ENCODE assay signal across 21 cellular contexts in genomic region chr14:21108791-21109190, GRCh38. TPM values are rescaled to one million over a fixed set of nuclear protein-coding genes. Genes with fewer than 3 reads are reported as not detected.
"Had no signal": no experiment of that assay in that cellular context is flagged by ENCODE, and none has a peak within 500 bp of the region (broad histone marks: within the 10 kb centered on the region; RNA-seq: fewer than 3 reads in every experiment).

No MANE protein-coding gene starts in this region.

- H3K4me3 ChIP-seq: colonic mucosa, esophagus muscularis mucosa, left lung, neural progenitor cell, suprapubic skin had no signal

- H3K36me3 ChIP-seq: colonic mucosa, esophagus muscularis mucosa, left lung, neural progenitor cell, suprapubic skin had no signal

- H3K4me3 Mint-ChIP-seq: activated B cell treated with CpG ODN at 0.5 μM for 24 hours; activated CD4-positive, alpha-beta T cell treated with anti-CD3 and anti-CD28 coated beads, Interleukin-2, amount 10 ng/mL, durations not matched to agents 24 days and 14 days; activated naive CD8-positive, alpha-beta T cell treated with anti-CD3 and anti-CD28 coated beads for 36 hours; brain; neural progenitor cell had no signal

- H3K27me3 Mint-ChIP-seq: activated B cell treated with CpG ODN at 0.5 μM for 24 hours; activated CD4-positive, alpha-beta T cell treated with anti-CD3 and anti-CD28 coated beads, Interleukin-2, amount 10 ng/mL, durations not matched to agents 24 days and 14 days; activated naive CD8-positive, alpha-beta T cell treated with anti-CD3 and anti-CD28 coated beads for 36 hours; brain had no signal

- H3K27ac ChIP-seq: colonic mucosa, esophagus muscularis mucosa, left lung, neural progenitor cell had no signal

- H3K4me2 ChIP-seq: neural progenitor cell had no signal

- H3K36me3 Mint-ChIP-seq: activated naive CD8-positive, alpha-beta T cell treated with anti-CD3 and anti-CD28 coated beads for 36 hours; brain; neural progenitor cell had no signal

- H2AFZ ChIP-seq: neural progenitor cell had no signal

- H3K27me3 ChIP-seq: colonic mucosa, esophagus muscularis mucosa, left lung, neural progenitor cell, suprapubic skin had no signal

- H3K27ac Mint-ChIP-seq: activated B cell treated with CpG ODN at 0.5 μM for 24 hours; activated naive CD8-positive, alpha-beta T cell treated with anti-CD3 and anti-CD28 coated beads for 36 hours had no signal

- DNase-seq: activated B cell treated with CpG ODN at 0.5 μM for 24 hours; activated CD4-positive, alpha-beta T cell treated with anti-CD3 and anti-CD28 coated beads, Interleukin-2, amount 10 ng/mL, durations not matched to agents 24 days and 14 days; activated CD8-positive, alpha-beta memory T cell treated with anti-CD3 and anti-CD28 coated beads for 24 hours; activated naive CD8-positive, alpha-beta T cell treated with anti-CD3 and anti-CD28 coated beads for 36 hours; amygdala; central memory CD4-positive, alpha-beta T cell; colonic mucosa; glutamatergic neuron; hypothalamus; kidney; left lung; mammary epithelial cell; stimulated activated naive CD8-positive, alpha-beta T cell treated with anti-CD3 and anti-CD28 coated beads, Interleukin-15, Interleukin-2, amounts not matched to agents 100 U/mL and 50 U/mL, for 24 hours; trophoblast cell had no signal

- H3K9me3 Mint-ChIP-seq: activated B cell treated with CpG ODN at 0.5 μM for 24 hours; activated CD4-positive, alpha-beta T cell treated with anti-CD3 and anti-CD28 coated beads, Interleukin-2, amount 10 ng/mL, durations not matched to agents 24 days and 14 days; activated naive CD8-positive, alpha-beta T cell treated with anti-CD3 and anti-CD28 coated beads for 36 hours; brain; neural progenitor cell had no signal

- ATAC-seq: left lung; sciatic nerve; stimulated activated naive CD8-positive, alpha-beta T cell treated with anti-CD3 and anti-CD28 coated beads, Interleukin-15, Interleukin-2, amounts not matched to agents 100 U/mL and 50 U/mL, for 24 hours had no signal

- H3K9ac ChIP-seq: neural progenitor cell had no signal

- H3K9me3 ChIP-seq: colonic mucosa, esophagus muscularis mucosa, left lung, suprapubic skin had no signal

RNA-seq across cellular contexts. Expression of gene TMEM253, which starts 7.9 kb away (rescaled TPM):
- total RNA-seq: activated B cell treated with CpG ODN at 0.5 μM for 24 hours; activated CD4-positive, alpha-beta T cell treated with anti-CD3 and anti-CD28 coated beads, Interleukin-2, amount 10 ng/mL, durations not matched to agents 24 days and 14 days; activated naive CD8-positive, alpha-beta T cell treated with anti-CD3 and anti-CD28 coated beads for 36 hours; fibroblast of villous mesenchyme had no signal

RNA-seq across cellular contexts. Expression of gene ARHGEF40, which starts 38.7 kb away (rescaled TPM):
- total RNA-seq: activated CD4-positive, alpha-beta T cell treated with anti-CD3 and anti-CD28 coated beads, Interleukin-2, amount 10 ng/mL, durations not matched to agents 24 days and 14 days had no signal

RNA-seq across cellular contexts. Expression of gene OR5AU1, which starts 47.1 kb away (rescaled TPM):
- total RNA-seq: activated B cell treated with CpG ODN at 0.5 μM for 24 hours; activated CD4-positive, alpha-beta T cell treated with anti-CD3 and anti-CD28 coated beads, Interleukin-2, amount 10 ng/mL, durations not matched to agents 24 days and 14 days; activated naive CD8-positive, alpha-beta T cell treated with anti-CD3 and anti-CD28 coated beads for 36 hours; colonic mucosa; esophagus muscularis mucosa; fibroblast of villous mesenchyme; kidney; left lung; mammary epithelial cell; osteocyte; sciatic nerve; suprapubic skin had no signal

RNA-seq across cellular contexts. Expression of gene RNASE8, which starts 51.2 kb away (rescaled TPM):
- total RNA-seq: activated B cell treated with CpG ODN at 0.5 μM for 24 hours; activated CD4-positive, alpha-beta T cell treated with anti-CD3 and anti-CD28 coated beads, Interleukin-2, amount 10 ng/mL, durations not matched to agents 24 days and 14 days; activated naive CD8-positive, alpha-beta T cell treated with anti-CD3 and anti-CD28 coated beads for 36 hours; colonic mucosa; esophagus muscularis mucosa; fibroblast of villous mesenchyme; kidney; left lung; mammary epithelial cell; osteocyte; sciatic nerve; suprapubic skin had no signal
